ENCODE assay signal across 8 cellular contexts in the genomic region with DNA sequence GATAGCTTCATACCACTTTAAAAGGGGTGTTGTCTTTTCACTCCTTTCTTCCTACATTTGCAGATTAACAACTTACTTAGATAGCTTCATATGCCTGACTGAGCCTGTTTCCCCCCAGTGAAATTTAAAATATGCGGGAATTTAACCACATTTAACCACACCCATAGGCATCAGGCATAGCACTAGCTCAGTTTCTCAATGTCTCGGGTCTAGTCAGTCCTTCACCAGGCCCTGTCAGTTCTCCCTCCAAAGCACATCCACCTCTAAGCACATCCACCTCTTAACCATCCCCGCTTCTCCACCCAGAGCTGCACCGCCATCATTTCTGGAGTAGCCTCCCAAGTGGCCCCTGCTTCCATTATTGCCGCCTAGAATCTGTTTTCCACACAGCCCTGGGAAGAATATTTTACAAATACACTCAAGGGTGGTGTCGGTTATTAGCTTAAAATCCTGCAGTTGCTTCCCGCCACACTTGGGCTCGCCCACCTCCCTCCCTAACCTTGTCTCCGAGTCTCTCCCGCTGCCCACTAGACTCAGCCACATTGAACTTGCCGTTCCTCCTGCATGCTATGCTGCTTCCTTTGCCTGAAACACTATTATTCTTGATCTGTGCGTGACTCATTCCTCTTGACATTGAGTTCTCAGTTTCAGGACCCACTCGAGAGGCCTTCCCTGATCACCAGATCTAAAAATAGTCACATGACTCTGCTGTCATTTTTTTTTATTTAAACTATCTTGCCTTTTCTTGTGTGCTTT.
DNase-seq lines count a peak whose midpoint lies in the region; ATAC-seq, FAIRE-seq and TF ChIP-seq lines count a peak whose summit lies in the region.

No MANE protein-coding gene starts in this region.

- no peak overlapping the region for H3K4me3 ChIP-seq in fibroblast of mammary gland (ENCODE audit: control insufficient read depth, low read depth, low read length)

- peak; percentile 76 for ATAC-seq in HG02938 (IDR thresholded peaks at IDR 0.05; ENCODE audit: unreplicated experiment)
- ATAC-seq in HG03045 (IDR thresholded peaks at IDR 0.05; ENCODE audit: unreplicated experiment): no peak

- FAIRE-seq in RCC 7860 (lab: Jason Lieb, UNC): peak; percentile 92

- DNase-seq in activated T-cell treated with anti-CD3 and anti-CD28 coated beads for 24 hours (ENCODE audit: low read depth) (peak; percentile 32), RCC 7860 (ENCODE audit: low spot score) (peak; percentile 89), fibroblast of mammary gland (ENCODE audit: low read depth) (peak; percentile 69), DMS 273 treated with DMSO at 0.1 percent for 48 hours (lab: John Stamatoyannopoulos, UW) (no peak)
- no peak for DNase-seq in activated T-cell treated with anti-CD3 and anti-CD28 coated beads, Interleukin-2, amount 50 U/mL, for 1 hour
- peak in 2 of 3 experiments; percentile 6 to 24 for DNase-seq in stimulated activated CD4-positive, alpha-beta T cell treated with anti-CD3 and anti-CD28 coated beads, TNF-alpha, amount 100 ng/mL, for 24 hours (ENCODE audit: low read depth in 3 of 3)

- no peak for TF ChIP-seq CTCF in fibroblast of mammary gland (conservative IDR thresholded peaks at IDR 0.05; ENCODE audit: control insufficient read depth, insufficient read depth, low read depth, low read length)

Comparison
In these comparisons a context has a peak if more than half of its experiments do, and no peak if none do; other contexts are left out.
1. DNase-seq: peak in activated T-cell treated with anti-CD3 and anti-CD28 coated beads for 24 hours (single experiment), RCC 7860 (single experiment), fibroblast of mammary gland (single experiment) and stimulated activated CD4-positive, alpha-beta T cell treated with anti-CD3 and anti-CD28 coated beads, TNF-alpha, amount 100 ng/mL, for 24 hours (2 of 3); none in activated T-cell treated with anti-CD3 and anti-CD28 coated beads, Interleukin-2, amount 50 U/mL, for 1 hour (single experiment) and DMS 273 treated with DMSO at 0.1 percent for 48 hours (single experiment).